ENCODE assay signal across 9 cellular contexts in the genomic region with DNA sequence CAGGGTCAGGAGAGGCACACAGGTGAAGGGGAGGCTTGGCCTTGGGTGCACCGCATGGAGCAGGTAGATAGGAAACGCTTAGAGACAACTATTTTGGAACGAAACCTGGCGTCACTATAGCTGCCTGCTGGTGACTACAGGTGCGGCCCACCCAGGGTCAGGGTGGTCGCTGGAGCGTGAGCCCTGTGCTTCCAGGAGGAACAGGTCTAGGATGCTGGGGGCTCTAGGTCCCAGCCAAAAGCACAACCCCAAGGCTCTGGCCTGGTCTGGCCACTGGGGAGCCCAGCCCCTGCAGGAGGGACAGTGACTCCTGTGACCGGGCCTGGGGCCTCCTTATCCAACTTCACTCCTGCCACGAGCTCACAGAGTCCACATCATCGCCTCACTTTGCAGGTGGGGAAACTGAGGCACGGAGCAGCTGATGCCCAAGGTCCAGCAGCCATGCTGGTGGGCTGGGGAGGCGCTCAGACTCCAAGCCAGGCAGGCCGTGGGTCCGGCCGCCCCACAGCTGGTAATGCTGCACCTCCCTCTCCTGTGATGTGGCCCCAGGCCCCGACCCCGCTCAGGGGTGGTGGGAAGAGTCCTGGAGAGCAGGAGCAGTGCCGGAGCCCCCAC. TPM values are rescaled to one million over a fixed set of nuclear protein-coding genes. Genes with fewer than 3 reads are reported as not detected.
A peak's percentile ranks its signal among the peaks of the same experiment; 100 is the strongest.
DNase-seq lines count a peak whose midpoint lies in the region; ATAC-seq and TF ChIP-seq lines count a peak whose summit lies in the region.
"Had no signal": no experiment of that assay in that cellular context is flagged by ENCODE, and none has a peak within 500 bp of the region (broad histone marks: within the 10 kb centered on the region; RNA-seq: fewer than 3 reads in every experiment).

No MANE protein-coding gene starts in this region.

- intact Hi-C loops in heart left ventricle (cut with DNase I) (no loop called here), Right ventricle myocardium superior (cut with DNase I) (loop anchor here (5.0 kb wide), 1 partner anchor 46 kb away; no protein-coding TSS in a partner anchor)

- no peaks in the 10 kb centered on the region for H4K20me1 ChIP-seq in hepatocyte (ENCODE audit: insufficient read depth, poor library complexity, severe bottlenecking)

- CTCF ChIA-PET in T-cell (lab: Charles Lee), result no interaction called here

- H3K4me3 ChIP-seq in heart left ventricle (peak overlapping the region in 1 of 12 donors; percentile 42), hepatocyte (no peak overlapping the region), tibial nerve (no peak overlapping the region)

- no peaks in the 10 kb centered on the region for H3K27me3 Mint-ChIP-seq in T-cell

- no peak overlapping the region for H2AFZ ChIP-seq in hepatocyte

- peaks cover 60 to 73% (median 63%) of the 10 kb centered on the region in 3 donors for H3K4me1 Mint-ChIP-seq in T-cell

- TF ChIP-seq CTCF in heart left ventricle (IDR thresholded peaks at IDR 0.05), result no peak
- no peak for TF ChIP-seq CTCF in hepatocyte (IDR thresholded peaks at IDR 0.05; ENCODE audit: poor library complexity)
- TF ChIP-seq CTCF in tibial nerve (IDR thresholded peaks at IDR 0.05), result no peak

- H3K9me2 ChIP-seq in hepatocyte (replicated peaks; ENCODE audit: insufficient read depth), result no peaks in the 10 kb centered on the region

- POLR2A ChIA-PET in T-cell (lab: Charles Lee), result interaction anchor here in 1 of 2 donors (0.6 kb wide), 1 partner anchor 271 kb away, joined by 11 read pairs; no protein-coding TSS in a partner anchor

- H3K9me3 ChIP-seq in heart left ventricle (no peaks in the 10 kb centered on the region), hepatocyte (ENCODE audit: low read depth) (no peaks in the 10 kb centered on the region), tibial nerve (no peaks in the 10 kb centered on the region)

- ATAC-seq in heart left ventricle, result no peak
- no peak for ATAC-seq in Right ventricle myocardium superior (ENCODE audit: poor library complexity)
- no peak for ATAC-seq in T-cell (replicated peaks in 1 of 4)
- ATAC-seq in HG02870 (IDR thresholded peaks at IDR 0.05; ENCODE audit: unreplicated experiment), result no peak

- no peaks in the 10 kb centered on the region for H3K9me3 Mint-ChIP-seq in T-cell

- 83 to 86% (median 84%) methylated on average over 17 to 18 of the region's 18 CpGs for WGBS in heart left ventricle, 4 donors
- 88% methylated on average over 18 of the region's 18 CpGs for WGBS in hepatocyte (ENCODE audit: low lambda C conversion rate, missing lambda C conversion rate)
- 76 to 82% methylated on average over 12 to 16 of the region's 18 CpGs for WGBS in tibial nerve, 2 donors

- TF ChIP-seq POLR2A in heart left ventricle (IDR thresholded peaks at IDR 0.05) (no peak), tibial nerve (IDR thresholded peaks at IDR 0.05) (no peak)

- H3K27ac ChIP-seq in heart left ventricle (peak overlapping the region in 6 of 12 donors; percentile 5 to 96 (median 30)), hepatocyte (peak overlapping the region; percentile 75), tibial nerve (peak overlapping the region in 3 of 4 donors; percentile 78 to 82 (median 80))

- no peaks in the 10 kb centered on the region for H3K79me2 ChIP-seq in hepatocyte

- H3K36me3 ChIP-seq in heart left ventricle (peaks cover 0 to 43% (median 33%) of the 10 kb centered on the region in 9 donors), hepatocyte (replicated peaks; ENCODE audit: insufficient read depth, low read depth) (no peaks in the 10 kb centered on the region), tibial nerve (peaks cover 0 to 18% (median 0%) of the 10 kb centered on the region in 3 donors)

- H3K4me1 ChIP-seq in heart left ventricle (peaks cover 0 to 79% (median 44%) of the 10 kb centered on the region in 12 donors), hepatocyte (ENCODE audit: insufficient read depth) (peaks cover 42% of the 10 kb centered on the region), tibial nerve (peaks cover 0 to 84% (median 62%) of the 10 kb centered on the region in 4 donors)

- peak overlapping the region; percentile 24 for H3K4me2 ChIP-seq in hepatocyte

- H3K36me3 Mint-ChIP-seq in T-cell, result peaks cover 6% of the 10 kb centered on the region

- peak overlapping the region; percentile 86 to 89 for H3K27ac Mint-ChIP-seq in T-cell

- peak in 3 of 5 donors; percentile 27 to 74 (median 34) for DNase-seq in heart left ventricle
- no peak for DNase-seq in Right ventricle myocardium superior
- peak in 1 of 34 experiments; percentile 6 for DNase-seq in T-cell
- no peak for DNase-seq in hepatocyte (ENCODE audit: low spot score)
- no peak for DNase-seq in tibial nerve (ENCODE audit: low spot score in 2 of 2)
- no peak for DNase-seq in NCI-H187 (lab: John Stamatoyannopoulos, UW)
- no peak for DNase-seq in NCI-H2227 (lab: John Stamatoyannopoulos, UW; ENCODE audit: unreplicated experiment)
- DNase-seq: NK-92 treated with Interleukin-12 subunit alpha and Interleukin-12 subunit beta, amount 100 ng/mL, for 24 hours had no signal

- H3K4me3 Mint-ChIP-seq in T-cell, result peak overlapping the region; percentile 28 to 70 (median 31)

- H3K27me3 ChIP-seq in heart left ventricle (peaks cover 0 to 7% (median 0%) of the 10 kb centered on the region in 9 donors), hepatocyte (no peaks in the 10 kb centered on the region), tibial nerve (peaks cover 0 to 9% of the 10 kb centered on the region in 2 donors)

- TF ChIP-seq EP300 in tibial nerve (IDR thresholded peaks at IDR 0.05), result no peak

RNA-seq across cellular contexts. Expression of a gene that starts 9.0 kb away (rescaled TPM):
- 10 to 100 TPM in 3 of 9 donors, 1 to 10 TPM in 6; 3.1 to 22.8 (median 7.7) TPM for total RNA-seq in heart left ventricle
- polyA plus RNA-seq in heart left ventricle, result 1 to 10 TPM; 5.4 to 5.7 TPM
- total RNA-seq in Right ventricle myocardium superior, result 4.6 TPM
- 100 to 1,000 TPM; 110 to 198 (median 182) TPM for total RNA-seq in T-cell
- 4.5 and 7.5 TPM in 2 replicates for total RNA-seq in hepatocyte
- 1.2 and 1.6 TPM in 2 replicates for polyA plus RNA-seq in hepatocyte
- 10 to 100 TPM in 3 of 4 donors, 1 to 10 TPM in 1; 8.8 to 21.6 (median 11.3) TPM for total RNA-seq in tibial nerve

RNA-seq across cellular contexts. Expression of a gene that starts 26.7 kb away (rescaled TPM):
- total RNA-seq in heart left ventricle, result 10 to 100 TPM; 10.9 to 27.8 (median 14.9) TPM
- 10 to 100 TPM; 13.8 to 17.8 TPM for polyA plus RNA-seq in heart left ventricle
- total RNA-seq in Right ventricle myocardium superior, result 14.7 TPM
- total RNA-seq in T-cell, result 10 to 100 TPM; 23.6 to 46.2 (median 43.1) TPM
- 15.7 and 19.2 TPM in 2 replicates for total RNA-seq in hepatocyte
- polyA plus RNA-seq in hepatocyte, result 37.8 and 45.0 TPM in 2 replicates
- total RNA-seq in tibial nerve, result 10 to 100 TPM; 38.0 to 72.9 (median 52.0) TPM

RNA-seq across cellular contexts. Expression of a gene that starts 30.2 kb away (rescaled TPM):
- total RNA-seq in heart left ventricle (10 to 100 TPM in 5 of 9 donors, 1 to 10 TPM in 4; 8.0 to 14.1 (median 10.3) TPM), Right ventricle myocardium superior (9.9 TPM), T-cell (10 to 100 TPM in 1 of 5 donors, 1 to 10 TPM in 4; 4.5 to 11.7 (median 8.0) TPM), hepatocyte (8.2 and 13.3 TPM in 2 replicates), tibial nerve (10 to 100 TPM; 16.8 to 46.9 (median 26.9) TPM)
- polyA plus RNA-seq in heart left ventricle (10 to 100 TPM in 1 of 2 donors, 1 to 10 TPM in 1; 5.0 to 10.8 TPM), hepatocyte (10.0 and 11.8 TPM in 2 replicates)

RNA-seq across cellular contexts. Expression of a gene that starts 52.4 kb away (rescaled TPM):
- not detected for total RNA-seq in heart left ventricle
- not detected for polyA plus RNA-seq in heart left ventricle
- total RNA-seq in Right ventricle myocardium superior, result not detected
- total RNA-seq in T-cell, result not detected
- total RNA-seq in hepatocyte, result not detected in 2 replicates
- not detected in 2 replicates for polyA plus RNA-seq in hepatocyte
- total RNA-seq in tibial nerve, result not detected

Comparison
In these comparisons a context has a peak if more than half of its experiments do, and no peak if none do; other contexts are left out.
1. DNase-seq: peak in heart left ventricle (3 of 5); none in Right ventricle myocardium superior (single experiment), hepatocyte (single experiment), tibial nerve (0 of 2), NCI-H187 (0 of 2) and NCI-H2227 (single experiment).
2. RNA of a gene that starts 9.0 kb away (total RNA-seq): 110 to 198 TPM in T-cell; 8.8 to 21.6 TPM in tibial nerve, 3.1 to 22.8 TPM in heart left ventricle, 4.6 TPM in Right ventricle myocardium superior (single experiment) and 4.5 to 7.5 TPM in hepatocyte; every median in the first group is over 4 times any median in the second.